ENCODE assay signal across 1 cellular context in genomic region chr11:125402436-125402835, GRCh38.
A peak's percentile ranks its signal among the peaks of the same experiment; 100 is the strongest.
TF ChIP-seq lines count a peak whose summit lies in the region.

No MANE protein-coding gene starts in this region.

TF ChIP-seq in SK-N-SH, 30 proteins besides CTCF, POLR2A, EP300 and RAD21 (continued from another document):
- peak; percentile 27; the same call in 1 of the 2 replicates for TF ChIP-seq PBX3 (IDR thresholded peaks at IDR 0.05)
